Comparison of ENCODE assay signal across 20 cellular contexts in genomic region chr4:79088991-79089705, GRCh38.
"Had no signal": no experiment of that assay in that cellular context is flagged by ENCODE, and none has a peak within 500 bp of the region (broad histone marks: within the 10 kb centered on the region; RNA-seq: fewer than 3 reads in every experiment).

No MANE protein-coding gene starts in this region.

- H3K27ac Mint-ChIP-seq: natural killer cell; stimulated activated naive B cell treated with anti-CD40 and anti-IgM and Interleukin-4, amounts not matched to agents 10 μg/mL and 1 μg/mL and 100 μg/mL, for 72 hours; stimulated activated naive CD8-positive, alpha-beta T cell treated with anti-CD3 and anti-CD28 coated beads, Interleukin-15, amount 100 ng/mL, for 72 hours had no signal

- ATAC-seq: left colon; natural killer cell; psoas muscle; stimulated activated naive B cell treated with anti-CD40 and anti-IgM and Interleukin-4, amounts not matched to agents 10 μg/mL and 1 μg/mL and 100 μg/mL, for 72 hours; stimulated activated naive CD8-positive, alpha-beta T cell treated with anti-CD3 and anti-CD28 coated beads, Interleukin-15, amount 100 ng/mL, for 72 hours had no signal

- H3K9me3 ChIP-seq: colonic mucosa, psoas muscle, sigmoid colon, thoracic aorta, upper lobe of left lung, uterus had no signal

- H3K4me1 Mint-ChIP-seq: natural killer cell; stimulated activated naive B cell treated with anti-CD40 and anti-IgM and Interleukin-4, amounts not matched to agents 10 μg/mL and 1 μg/mL and 100 μg/mL, for 72 hours; stimulated activated naive CD8-positive, alpha-beta T cell treated with anti-CD3 and anti-CD28 coated beads, Interleukin-15, amount 100 ng/mL, for 72 hours had no signal

- H3K36me3 ChIP-seq: colonic mucosa, sigmoid colon, thoracic aorta, upper lobe of left lung, uterus had no signal

- H3K4me1 ChIP-seq: colonic mucosa, psoas muscle, upper lobe of left lung, uterus had no signal

- DNase-seq: colonic mucosa; dermis blood vessel endothelial cell; effector CD4-positive, alpha-beta T cell; foreskin melanocyte; head of caudate nucleus; left colon; mammary epithelial cell; natural killer cell; psoas muscle; sigmoid colon; stimulated activated CD4-positive, alpha-beta T cell treated with anti-CD3 and anti-CD28 coated beads, Interleukin-2, amount 100 ng/mL, for 24 hours; stimulated activated CD4-positive, alpha-beta T cell treated with anti-CD3 and anti-CD28 coated beads, Interleukin-4, amount 100 ng/mL, for 4 hours; stimulated activated naive B cell treated with anti-CD40 and anti-IgM and Interleukin-4, amounts not matched to agents 10 μg/mL and 1 μg/mL and 100 μg/mL, for 72 hours; stimulated activated naive CD8-positive, alpha-beta T cell treated with anti-CD3 and anti-CD28 coated beads, Interleukin-15, amount 100 ng/mL, for 72 hours; substantia nigra; upper lobe of left lung; uterus had no signal

- H3K4me3 ChIP-seq: colonic mucosa, hepatocyte, psoas muscle, sigmoid colon, skin epidermis, thoracic aorta, upper lobe of left lung, uterus had no signal

- H3K27me3 ChIP-seq: colonic mucosa, hepatocyte, sigmoid colon, upper lobe of left lung, uterus had no signal

- H3K4me3 Mint-ChIP-seq: natural killer cell; stimulated activated naive B cell treated with anti-CD40 and anti-IgM and Interleukin-4, amounts not matched to agents 10 μg/mL and 1 μg/mL and 100 μg/mL, for 72 hours; stimulated activated naive CD8-positive, alpha-beta T cell treated with anti-CD3 and anti-CD28 coated beads, Interleukin-15, amount 100 ng/mL, for 72 hours had no signal

- H3K36me3 Mint-ChIP-seq: natural killer cell had no signal

- H3K27ac ChIP-seq: colonic mucosa, hepatocyte, psoas muscle, sigmoid colon, skin epidermis, thoracic aorta, upper lobe of left lung, uterus had no signal

- H3K27me3 Mint-ChIP-seq: stimulated activated naive CD8-positive, alpha-beta T cell treated with anti-CD3 and anti-CD28 coated beads, Interleukin-15, amount 100 ng/mL, for 72 hours had no signal
